Comparison of ENCODE assay signal across 1 cellular context in genomic region chr13:78131811-78132210, GRCh38.
TF ChIP-seq lines count a peak whose summit lies in the region.

No MANE protein-coding gene starts in this region.

TF ChIP-seq in H1, 55 proteins besides CTCF, POLR2A, EP300 and RAD21 (continued from another document):
- no peak for TF ChIP-seq CHD7 (IDR thresholded peaks at IDR 0.05; ENCODE audit: insufficient replicate concordance, low read length)
- TF ChIP-seq KDM4A (IDR thresholded peaks at IDR 0.05; ENCODE audit: low read depth, low read length, severe bottlenecking), result no peak
- TF ChIP-seq SIRT6 (IDR thresholded peaks at IDR 0.05; ENCODE audit: low read length), result no peak
- no peak for TF ChIP-seq CREB1 (IDR thresholded peaks at IDR 0.05)
- TF ChIP-seq SAP30 (IDR thresholded peaks at IDR 0.05; ENCODE audit: insufficient read depth, insufficient replicate concordance, low read length), result no peak
- no peak for TF ChIP-seq RXRA (IDR thresholded peaks at IDR 0.05; ENCODE audit: insufficient read depth, low read depth, low read length)
- no peak for TF ChIP-seq NRF1 (IDR thresholded peaks at IDR 0.05; ENCODE audit: low read depth, low read length)
